Comparison of ENCODE assay signal across 8 cellular contexts in the genomic region with DNA sequence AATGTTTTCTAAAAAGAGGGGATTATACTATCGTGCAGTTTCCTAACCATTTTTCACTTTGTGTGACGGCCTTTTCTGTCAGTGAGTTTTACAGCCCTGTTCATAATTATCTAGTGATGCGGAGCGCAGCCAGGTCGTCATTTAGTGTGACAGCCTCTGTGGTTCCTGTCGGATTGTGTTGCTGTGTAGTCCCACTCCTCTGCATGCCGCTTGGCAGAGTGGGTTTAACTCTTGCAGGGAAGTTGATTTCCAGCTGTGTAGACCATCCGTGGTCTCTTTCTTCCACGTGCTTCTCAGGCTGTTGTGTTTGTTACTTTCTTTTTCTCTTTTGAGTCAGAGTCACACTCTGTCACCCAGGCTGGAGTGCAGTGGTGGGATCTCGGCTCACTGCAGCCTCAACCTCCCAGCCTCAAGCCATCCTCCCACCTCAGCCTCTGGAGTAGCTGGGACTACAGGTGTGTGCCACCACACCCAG. TPM values are rescaled to one million over a fixed set of nuclear protein-coding genes. Genes with fewer than 3 reads are reported as not detected.
A peak's percentile ranks its signal among the peaks of the same experiment; 100 is the strongest.
DNase-seq lines count a peak whose midpoint lies in the region; ATAC-seq and TF ChIP-seq lines count a peak whose summit lies in the region.

No MANE protein-coding gene starts in this region.

- H3K4me3 Mint-ChIP-seq in activated naive CD4-positive, alpha-beta T cell treated with anti-CD3 and anti-CD28 coated beads for 36 hours: peak overlapping the region; percentile 20
- peak overlapping the region; percentile 60 to 72 for H3K4me3 Mint-ChIP-seq in stimulated activated naive B cell treated with anti-CD40 and anti-IgM and Interleukin-4, amounts not matched to agents 10 μg/mL and 1 μg/mL and 100 μg/mL, for 72 hours

- in situ Hi-C loops in astrocyte of the spinal cord (cut with HindIII; ENCODE audit: low sequenced_read_pairs): no loop called here

- peaks cover 15% of the 10 kb centered on the region for H3K36me3 Mint-ChIP-seq in activated naive CD4-positive, alpha-beta T cell treated with anti-CD3 and anti-CD28 coated beads for 36 hours (ENCODE audit: low read depth)
- peaks cover 38 to 53% of the 10 kb centered on the region in 2 donors for H3K36me3 Mint-ChIP-seq in stimulated activated naive B cell treated with anti-CD40 and anti-IgM and Interleukin-4, amounts not matched to agents 10 μg/mL and 1 μg/mL and 100 μg/mL, for 72 hours

- CTCF ChIA-PET in activated naive CD4-positive, alpha-beta T cell treated with anti-CD3 and anti-CD28 coated beads for 36 hours (lab: Charles Lee): interaction anchor here (1.5 kb wide), 1 partner anchor 54 kb away, joined by 4 read pairs; no protein-coding TSS in a partner anchor

- intact Hi-C loops in activated naive CD4-positive, alpha-beta T cell treated with anti-CD3 and anti-CD28 coated beads for 36 hours (cut with micrococcal nuclease): no loop called here

- H3K27me3 Mint-ChIP-seq in activated naive CD4-positive, alpha-beta T cell treated with anti-CD3 and anti-CD28 coated beads for 36 hours (ENCODE audit: low read depth): no peaks in the 10 kb centered on the region
- no peaks in the 10 kb centered on the region for H3K27me3 Mint-ChIP-seq in stimulated activated naive B cell treated with anti-CD40 and anti-IgM and Interleukin-4, amounts not matched to agents 10 μg/mL and 1 μg/mL and 100 μg/mL, for 72 hours

- DNase-seq in activated naive CD4-positive, alpha-beta T cell treated with anti-CD3 and anti-CD28 coated beads for 36 hours: peak; percentile 11
- no peak for DNase-seq in activated naive CD4-positive, alpha-beta T cell treated with anti-CD3 and anti-CD28 coated beads, Interleukin-2, amount 50 U/mL, for 16 hours
- no peak for DNase-seq in astrocyte of the spinal cord (ENCODE audit: low read depth, low spot score)
- DNase-seq in stimulated activated naive B cell treated with anti-CD40 and anti-IgM and Interleukin-4, amounts not matched to agents 10 μg/mL and 1 μg/mL and 100 μg/mL, for 72 hours: peak; percentile 10
- DNase-seq in GOT3 (lab: John Stamatoyannopoulos, UW): no peak
- DNase-seq in activated CD8-positive, alpha-beta memory T cell treated with anti-CD3 and anti-CD28 coated beads for 24 hours: no peak
- no peak for DNase-seq in NCI-H526 treated with DMSO at 0.1 percent for 48 hours (lab: John Stamatoyannopoulos, UW)

- peaks cover 35% of the 10 kb centered on the region for H3K4me1 Mint-ChIP-seq in activated naive CD4-positive, alpha-beta T cell treated with anti-CD3 and anti-CD28 coated beads for 36 hours (ENCODE audit: low read depth)
- H3K4me1 Mint-ChIP-seq in stimulated activated naive B cell treated with anti-CD40 and anti-IgM and Interleukin-4, amounts not matched to agents 10 μg/mL and 1 μg/mL and 100 μg/mL, for 72 hours: peaks cover 31 to 51% of the 10 kb centered on the region in 2 donors

- H3K9me3 Mint-ChIP-seq in activated naive CD4-positive, alpha-beta T cell treated with anti-CD3 and anti-CD28 coated beads for 36 hours: no peaks in the 10 kb centered on the region
- H3K9me3 Mint-ChIP-seq in stimulated activated naive B cell treated with anti-CD40 and anti-IgM and Interleukin-4, amounts not matched to agents 10 μg/mL and 1 μg/mL and 100 μg/mL, for 72 hours: no peaks in the 10 kb centered on the region

- H3K27ac Mint-ChIP-seq in activated naive CD4-positive, alpha-beta T cell treated with anti-CD3 and anti-CD28 coated beads for 36 hours: no peak overlapping the region
- H3K27ac Mint-ChIP-seq in stimulated activated naive B cell treated with anti-CD40 and anti-IgM and Interleukin-4, amounts not matched to agents 10 μg/mL and 1 μg/mL and 100 μg/mL, for 72 hours: peak overlapping the region; percentile 81

- TF ChIP-seq CTCF in astrocyte of the spinal cord (IDR thresholded peaks at IDR 0.05; ENCODE audit: low read depth, low read length): no peak

- H3K4me3 ChIP-seq in astrocyte of the spinal cord (ENCODE audit: low read depth, low read length): peak overlapping the region; percentile 13

- ATAC-seq in HG03039 (IDR thresholded peaks at IDR 0.05; ENCODE audit: unreplicated experiment): peak; percentile 65
- peak; percentile 62 to 67 for ATAC-seq in stimulated activated naive B cell treated with anti-CD40 and anti-IgM and Interleukin-4, amounts not matched to agents 10 μg/mL and 1 μg/mL and 100 μg/mL, for 72 hours (replicated peaks)

RNA-seq across cellular contexts. Expression of a gene that starts 8.6 kb away (rescaled TPM):
- total RNA-seq in activated naive CD4-positive, alpha-beta T cell treated with anti-CD3 and anti-CD28 coated beads for 36 hours: 1,000 to 10,000 TPM; 2,370 to 2,418 TPM

RNA-seq across cellular contexts. Expression of a gene that starts 41.4 kb away (rescaled TPM):
- total RNA-seq in activated naive CD4-positive, alpha-beta T cell treated with anti-CD3 and anti-CD28 coated beads for 36 hours: 10 to 100 TPM; 10.8 to 13.6 TPM

Comparison
In these comparisons a context has a peak if more than half of its experiments do, and no peak if none do; other contexts are left out.
1. DNase-seq: peak in activated naive CD4-positive, alpha-beta T cell treated with anti-CD3 and anti-CD28 coated beads for 36 hours (single experiment) and stimulated activated naive B cell treated with anti-CD40 and anti-IgM and Interleukin-4, amounts not matched to agents 10 μg/mL and 1 μg/mL and 100 μg/mL, for 72 hours (single experiment); none in activated naive CD4-positive, alpha-beta T cell treated with anti-CD3 and anti-CD28 coated beads, Interleukin-2, amount 50 U/mL, for 16 hours (single experiment), astrocyte of the spinal cord (single experiment), GOT3 (single experiment), activated CD8-positive, alpha-beta memory T cell treated with anti-CD3 and anti-CD28 coated beads for 24 hours (single experiment) and NCI-H526 treated with DMSO at 0.1 percent for 48 hours (single experiment).